In genomic region chr10:71024490-71024889, GRCh38 we compare ENCODE assay signal across 27 cellular contexts.
DNase-seq lines count a peak whose midpoint lies in the region; ATAC-seq, FAIRE-seq and TF ChIP-seq lines count a peak whose summit lies in the region.
"Had no signal": no experiment of that assay in that cellular context is flagged by ENCODE, and none has a peak within 500 bp of the region (broad histone marks: within the 10 kb centered on the region; RNA-seq: fewer than 3 reads in every experiment).

No MANE protein-coding gene starts in this region.

- H3K4me2 ChIP-seq in HepG2 (ENCODE audit: low read depth, low read length) (no peak overlapping the region), HCT116 (ENCODE audit: low read length) (no peak overlapping the region), K562 (ENCODE audit: insufficient read depth, low read length) (no peak overlapping the region)
- H3K4me2 ChIP-seq: BLaER1 had no signal

- H3K27ac ChIP-seq in HepG2 (ENCODE audit: extremely low read length, insufficient read depth, low read length) (no peak overlapping the region), right lobe of liver (no peak overlapping the region), HCT116 (ENCODE audit: low read depth, low read length) (no peak overlapping the region), K562 (ENCODE audit: extremely low read depth, low read depth, low read length) (no peak overlapping the region)
- H3K27ac ChIP-seq: 22Rv1, BLaER1 had no signal

- intact Hi-C loops in HepG2 (cut with micrococcal nuclease; ENCODE audit: unreplicated experiment) (no loop called here), right lobe of liver (cut with DNase I) (no loop called here), HCT116 (cut with micrococcal nuclease) (no loop called here), K562 (cut with micrococcal nuclease) (no loop called here)

- no peak for TF ChIP-seq CTCF in HepG2 (CRISPR knock-in tag; IDR thresholded peaks at IDR 0.05)
- TF ChIP-seq CTCF in right lobe of liver (IDR thresholded peaks at IDR 0.05), result no peak
- TF ChIP-seq CTCF in HCT116 (IDR thresholded peaks at IDR 0.05 in 2 of 3, conservative IDR thresholded peaks at IDR 0.05 in 1 of 3; ENCODE audit: borderline replicate concordance in 1 of 3, insufficient read depth in 1 of 3, low read depth in 2 of 3, low read length in 2 of 3), result no peak
- no peak for TF ChIP-seq CTCF in K562 (IDR thresholded peaks at IDR 0.05 in 2 of 3, conservative IDR thresholded peaks at IDR 0.05 in 1 of 3; ENCODE audit: insufficient read depth in 2 of 3, low read depth in 1 of 3, low read length in 3 of 3)

- FAIRE-seq in HepG2 (lab: Jason Lieb, UNC), result no peak
- FAIRE-seq in K562 (lab: Jason Lieb, UNC), result peak; percentile 75
- FAIRE-seq: GM12878, GM12892, GM18507 had no signal

- H3K36me3 ChIP-seq in HepG2 (replicated peaks in 1 of 2; ENCODE audit: control insufficient read depth in 1 of 2, insufficient read depth in 2 of 2, low read length in 2 of 2), result no peaks in the 10 kb centered on the region
- H3K36me3 ChIP-seq in right lobe of liver, result no peaks in the 10 kb centered on the region
- no peaks in the 10 kb centered on the region for H3K36me3 ChIP-seq in HCT116 (ENCODE audit: control insufficient read depth in 1 of 2, insufficient read depth in 2 of 2, low read length in 2 of 2)
- H3K36me3 ChIP-seq in K562 (ENCODE audit: control insufficient read depth, insufficient read depth, low read length), result no peaks in the 10 kb centered on the region
- H3K36me3 ChIP-seq: BE2C, BLaER1 had no signal

- H3K9me3 ChIP-seq in HepG2 (ENCODE audit: low read length) (no peaks in the 10 kb centered on the region), right lobe of liver (no peaks in the 10 kb centered on the region), HCT116 (ENCODE audit: control insufficient read depth in 1 of 2, insufficient read depth in 1 of 2, low read depth in 1 of 2, low read length in 2 of 2) (no peaks in the 10 kb centered on the region), K562 (replicated peaks; ENCODE audit: control insufficient read depth, insufficient read depth, low read depth, low read length) (no peaks in the 10 kb centered on the region)
- H3K9me3 ChIP-seq: BE2C had no signal

- in situ Hi-C loops in HepG2 (cut with HindIII; ENCODE audit: extremely low pct_ligation_motif_present, low pct_unique_long_range_greater_than_20kb), result no loop called here
- in situ Hi-C loops in K562 (cut with MboI), result no loop called here

- H4K20me1 ChIP-seq in HepG2 (ENCODE audit: insufficient read depth, low read length) (no peaks in the 10 kb centered on the region), HCT116 (ENCODE audit: insufficient read depth) (no peaks in the 10 kb centered on the region), K562 (replicated peaks; ENCODE audit: control insufficient read depth, insufficient read depth, low read length) (no peaks in the 10 kb centered on the region)
- H4K20me1 ChIP-seq: BLaER1 had no signal

- DNase-seq in HepG2 (ENCODE audit: low spot score), result no peak
- DNase-seq in right lobe of liver, result no peak
- no peak for DNase-seq in HCT116 (ENCODE audit: low read depth, low spot score)
- peak; percentile 7 for DNase-seq in OCI-M1 (lab: John Stamatoyannopoulos, UW)
- peak in 1 of 4 experiments; percentile 22 for DNase-seq in K562 (ENCODE audit: extremely low read depth in 1 of 4, low spot score in 3 of 4)
- DNase-seq in medulla oblongata (ENCODE audit: extremely low spot score), result no peak
- DNase-seq in NCI-H1930 (lab: John Stamatoyannopoulos, UW), result no peak
- DNase-seq: ACHN; BE2C; C1 segment of cervical spinal cord; CD4-positive, alpha-beta memory T cell; CD4-positive, CD25-positive, alpha-beta regulatory T cell; CD8-positive, alpha-beta memory T cell; COR-L47; DMS 273 treated with DMSO at 0.1 percent for 48 hours; DMS153; DMS53; DMS79; DND-41; EL; GDM1 had no signal

- RAD21 ChIA-PET in HCT116 (lab: Charles Lee; ENCODE audit: low non-redundant PET in 1 of 2, low total read pairs in 2 of 2, uncharacterized antibody in 2 of 2, unreplicated experiment in 2 of 2), result no interaction called here

- H3K9ac ChIP-seq in HepG2 (ENCODE audit: insufficient read depth, low read depth, low read length) (no peak overlapping the region), HCT116 (ENCODE audit: low read length) (no peak overlapping the region), K562 (ENCODE audit: insufficient read depth in 1 of 2, low read depth in 2 of 2, low read length in 2 of 2) (no peak overlapping the region)
- H3K9ac ChIP-seq: BLaER1 had no signal

- BruUV-seq in HepG2 (replicated peaks; lab: Mats Ljungman, UMichigan) (no TSS peak), HCT116 (replicated peaks; lab: Mats Ljungman, UMichigan) (no TSS peak), K562 (replicated peaks; lab: Mats Ljungman, UMichigan) (no TSS peak)

- POLR2A ChIA-PET in HepG2 (lab: Yijun Ruan, JAX) (no interaction called here), HCT116 (lab: Charles Lee) (no interaction called here), K562 (lab: Yijun Ruan, JAX) (no interaction called here)

- peaks cover 2 to 16% of the 10 kb centered on the region in 2 experiments; a peak in 2 of 5 replicates for H3K27me3 ChIP-seq in HepG2 (ENCODE audit: control insufficient read depth in 1 of 2, insufficient read depth in 2 of 2, low read length in 2 of 2)
- no peaks in the 10 kb centered on the region for H3K27me3 ChIP-seq in right lobe of liver
- no peaks in the 10 kb centered on the region for H3K27me3 ChIP-seq in HCT116 (ENCODE audit: insufficient read depth, low read length)
- peaks cover 16 to 45% of the 10 kb centered on the region in 2 experiments for H3K27me3 ChIP-seq in K562 (ENCODE audit: control insufficient read depth in 2 of 2, insufficient read depth in 2 of 2, low read length in 2 of 2)
- H3K27me3 ChIP-seq: BE2C, BLaER1 had no signal

- no peaks in the 10 kb centered on the region for H3K9me1 ChIP-seq in K562 (ENCODE audit: control insufficient read depth, insufficient read depth, low read length)

- no peak for TF ChIP-seq RAD21 in HepG2 (CRISPR knock-in tag; IDR thresholded peaks at IDR 0.05)
- no peak for TF ChIP-seq RAD21 in HCT116 (IDR thresholded peaks at IDR 0.05; ENCODE audit: low read depth)
- TF ChIP-seq RAD21 in K562 (CRISPR knock-in tag; conservative IDR thresholded peaks at IDR 0.05 in 1 of 2, IDR thresholded peaks at IDR 0.05 in 1 of 2), result no peak

- TF ChIP-seq POLR2A in HepG2 (IDR thresholded peaks at IDR 0.05; ENCODE audit: insufficient read depth in 1 of 2, low read depth in 2 of 2, low read length in 2 of 2) (no peak), right lobe of liver (IDR thresholded peaks at IDR 0.05) (no peak), HCT116 (IDR thresholded peaks at IDR 0.05; ENCODE audit: borderline replicate concordance, extremely low read depth, insufficient read depth, insufficient read length) (no peak), K562 (conservative IDR thresholded peaks at IDR 0.05) (no peak)

- H2AFZ ChIP-seq in HepG2 (ENCODE audit: low read length), result no peak overlapping the region
- peak overlapping the region; percentile 45 for H2AFZ ChIP-seq in HCT116 (ENCODE audit: low read depth, low read length, poor library complexity, severe bottlenecking)
- H2AFZ ChIP-seq in K562 (ENCODE audit: low read depth, low read length), result peak overlapping the region; percentile 64

- WGBS in HepG2 (ENCODE audit: low lambda C conversion rate), result 6% methylated on average over 4 of the region's 4 CpGs
- WGBS in right lobe of liver (ENCODE audit: insufficient coverage, low coverage, low lambda C conversion rate, missing lambda C conversion rate), result 55% methylated on average over 4 of the region's 4 CpGs
- 6% methylated on average over 4 of the region's 4 CpGs for WGBS in K562 (ENCODE audit: insufficient coverage, low coverage, missing lambda C conversion rate)

- CTCF ChIA-PET in HepG2 (lab: Yijun Ruan, JAX; ENCODE audit: low intra/inter-chr PET ratio, low total read pairs) (no interaction called here), HCT116 (lab: Charles Lee) (no interaction called here), K562 (lab: Yijun Ruan, JAX; ENCODE audit: low intra/inter-chr PET ratio) (no interaction called here)

- no peaks in the 10 kb centered on the region for H3K9me2 ChIP-seq in HCT116 (ENCODE audit: insufficient read depth)

- ATAC-seq in HepG2 (no peak), right lobe of liver (no peak), HCT116 (no peak), K562 (peak; percentile 64; the same call in 2 of the 3 replicates), GM21360 (IDR thresholded peaks at IDR 0.05; ENCODE audit: unreplicated experiment) (no peak)
- ATAC-seq: GM12878 had no signal

- no peak overlapping the region for H3K4me3 ChIP-seq in HepG2 (replicated peaks in 1 of 3; ENCODE audit: insufficient read depth in 1 of 3, low read depth in 2 of 3, low read length in 3 of 3)
- H3K4me3 ChIP-seq in right lobe of liver, result no peak overlapping the region
- H3K4me3 ChIP-seq in HCT116 (replicated peaks in 1 of 2; ENCODE audit: low read depth in 1 of 2, low read length in 2 of 2), result no peak overlapping the region
- H3K4me3 ChIP-seq in K562, result no peak overlapping the region
- H3K4me3 ChIP-seq: BLaER1, GM12878 had no signal

- H3K4me1 ChIP-seq in HepG2 (ENCODE audit: insufficient read depth, low read length) (no peaks in the 10 kb centered on the region), right lobe of liver (no peaks in the 10 kb centered on the region), HCT116 (ENCODE audit: control insufficient read depth in 1 of 2, insufficient read depth in 2 of 2, low read length in 2 of 2) (no peaks in the 10 kb centered on the region), K562 (replicated peaks in 1 of 2; ENCODE audit: control insufficient read depth in 2 of 2, insufficient read depth in 2 of 2, low read length in 2 of 2) (no peaks in the 10 kb centered on the region; a peak in 1 of 5 replicates)
- H3K4me1 ChIP-seq: BE2C had no signal

- TF ChIP-seq EP300 in HepG2 (IDR thresholded peaks at IDR 0.05; ENCODE audit: low read depth in 2 of 2, low read length in 2 of 2) (no peak), HepG2 (CRISPR knock-in tag; IDR thresholded peaks at IDR 0.05; ENCODE audit: borderline replicate concordance) (no peak), K562 (IDR thresholded peaks at IDR 0.05; ENCODE audit: low read length) (no peak)

- no peaks in the 10 kb centered on the region for H3K79me2 ChIP-seq in HepG2 (ENCODE audit: insufficient read depth, low read length)
- H3K79me2 ChIP-seq in HCT116 (ENCODE audit: insufficient read depth, low read length), result no peaks in the 10 kb centered on the region
- no peaks in the 10 kb centered on the region for H3K79me2 ChIP-seq in K562 (ENCODE audit: control insufficient read depth, insufficient read depth, low read length)

TF ChIP-seq in HepG2, 621 proteins besides CTCF, POLR2A, EP300 and RAD21:
- peak; percentile 72 for TF ChIP-seq NFE2L2 (IDR thresholded peaks at IDR 0.05; ENCODE audit: low read length)
- TF ChIP-seq EED (CRISPR knock-in tag; IDR thresholded peaks at IDR 0.05), result no peak

TF ChIP-seq in HCT116, 20 proteins besides CTCF, POLR2A, EP300 and RAD21 (continues in another document):
- TF ChIP-seq SIN3A (IDR thresholded peaks at IDR 0.05; ENCODE audit: low read depth) (no peak), TCF7L2 (IDR thresholded peaks at IDR 0.05; ENCODE audit: borderline replicate concordance, extremely low read depth, insufficient read depth, insufficient read length) (no peak)

Comparison
In these comparisons a context has a peak if more than half of its experiments do, and no peak if none do; other contexts are left out.
1. Of the 241 proteins assayed by ChIP-seq in both HepG2 and K562: peak only in HepG2: none; only in K562: MAFF, MAFG, MAFK, NFE2, NFE2L1 and PRDM10; in both: none; in neither: 233; mixed calls (peak in some experiments, not most) for 2.